1 cellular context compared by ENCODE assay signal in genomic region chr6:119312875-119313338, GRCh38.
TF ChIP-seq lines count a peak whose summit lies in the region.

No MANE protein-coding gene starts in this region.

TF ChIP-seq in K562, 482 proteins besides CTCF, POLR2A, EP300 and RAD21 (continued from another document):
- TF ChIP-seq, protein P1, sequence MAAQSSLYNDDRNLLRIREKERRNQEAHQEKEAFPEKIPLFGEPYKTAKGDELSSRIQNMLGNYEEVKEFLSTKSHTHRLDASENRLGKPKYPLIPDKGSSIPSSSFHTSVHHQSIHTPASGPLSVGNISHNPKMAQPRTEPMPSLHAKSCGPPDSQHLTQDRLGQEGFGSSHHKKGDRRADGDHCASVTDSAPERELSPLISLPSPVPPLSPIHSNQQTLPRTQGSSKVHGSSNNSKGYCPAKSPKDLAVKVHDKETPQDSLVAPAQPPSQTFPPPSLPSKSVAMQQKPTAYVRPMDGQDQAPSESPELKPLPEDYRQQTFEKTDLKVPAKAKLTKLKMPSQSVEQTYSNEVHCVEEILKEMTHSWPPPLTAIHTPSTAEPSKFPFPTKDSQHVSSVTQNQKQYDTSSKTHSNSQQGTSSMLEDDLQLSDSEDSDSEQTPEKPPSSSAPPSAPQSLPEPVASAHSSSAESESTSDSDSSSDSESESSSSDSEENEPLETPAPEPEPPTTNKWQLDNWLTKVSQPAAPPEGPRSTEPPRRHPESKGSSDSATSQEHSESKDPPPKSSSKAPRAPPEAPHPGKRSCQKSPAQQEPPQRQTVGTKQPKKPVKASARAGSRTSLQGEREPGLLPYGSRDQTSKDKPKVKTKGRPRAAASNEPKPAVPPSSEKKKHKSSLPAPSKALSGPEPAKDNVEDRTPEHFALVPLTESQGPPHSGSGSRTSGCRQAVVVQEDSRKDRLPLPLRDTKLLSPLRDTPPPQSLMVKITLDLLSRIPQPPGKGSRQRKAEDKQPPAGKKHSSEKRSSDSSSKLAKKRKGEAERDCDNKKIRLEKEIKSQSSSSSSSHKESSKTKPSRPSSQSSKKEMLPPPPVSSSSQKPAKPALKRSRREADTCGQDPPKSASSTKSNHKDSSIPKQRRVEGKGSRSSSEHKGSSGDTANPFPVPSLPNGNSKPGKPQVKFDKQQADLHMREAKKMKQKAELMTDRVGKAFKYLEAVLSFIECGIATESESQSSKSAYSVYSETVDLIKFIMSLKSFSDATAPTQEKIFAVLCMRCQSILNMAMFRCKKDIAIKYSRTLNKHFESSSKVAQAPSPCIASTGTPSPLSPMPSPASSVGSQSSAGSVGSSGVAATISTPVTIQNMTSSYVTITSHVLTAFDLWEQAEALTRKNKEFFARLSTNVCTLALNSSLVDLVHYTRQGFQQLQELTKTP (IDR thresholded peaks at IDR 0.05; ENCODE audit: low read depth in 1 of 2, partially characterized antibody in 2 of 2), result peak; percentile 58 to 63
- no peak for TF ChIP-seq ZNF551 (CRISPR knock-in tag; IDR thresholded peaks at IDR 0.05)
- no peak for TF ChIP-seq AFF4 (CRISPR knock-in tag; IDR thresholded peaks at IDR 0.05)
- TF ChIP-seq SAFB (IDR thresholded peaks at IDR 0.05; ENCODE audit: borderline replicate concordance, low read depth, low read length), result no peak
- TF ChIP-seq NFXL1 (CRISPR knock-in tag; IDR thresholded peaks at IDR 0.05), result no peak
- peak; percentile 43; the same call in 1 of the 2 replicates for TF ChIP-seq CREB1 (IDR thresholded peaks at IDR 0.05)
- no peak for TF ChIP-seq CREB1 (CRISPR knock-in tag; IDR thresholded peaks at IDR 0.05)
- peak; percentile 41; the same call in 1 of the 2 replicates for TF ChIP-seq ZBTB2 (IDR thresholded peaks at IDR 0.05)
